18 cellular contexts compared by ENCODE assay signal in the genomic region with DNA sequence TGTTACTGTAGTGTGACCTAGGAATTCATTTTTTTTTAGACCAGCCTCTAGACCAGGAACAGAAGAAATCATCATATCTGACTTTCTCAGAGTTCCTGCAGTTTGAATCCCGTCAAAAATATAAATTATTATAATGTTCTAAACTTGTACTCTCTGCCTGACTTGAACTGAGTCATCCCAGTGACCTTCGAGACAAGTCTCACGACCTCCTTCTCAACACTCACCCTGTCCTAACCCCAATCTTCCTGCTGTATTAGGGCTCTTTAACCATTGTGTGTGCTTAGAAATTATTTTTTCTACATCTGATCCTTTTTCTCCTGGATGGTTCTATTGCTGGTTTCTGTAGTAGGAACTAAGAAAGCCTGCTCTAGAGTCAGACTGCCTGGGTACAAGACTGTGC. TPM values are rescaled to one million over a fixed set of nuclear protein-coding genes. Genes with fewer than 3 reads are reported as not detected.
DNase-seq lines count a peak whose midpoint lies in the region; ATAC-seq and TF ChIP-seq lines count a peak whose summit lies in the region.
"Had no signal": no experiment of that assay in that cellular context is flagged by ENCODE, and none has a peak within 500 bp of the region (broad histone marks: within the 10 kb centered on the region; RNA-seq: fewer than 3 reads in every experiment).

No MANE protein-coding gene starts in this region.

- H3K56ac ChIP-seq in H9 (ENCODE audit: insufficient read length, low read depth, low read length), result no peak overlapping the region

- no peak overlapping the region for H3K4me3 ChIP-seq in left ventricle myocardium inferior
- no peak overlapping the region for H3K4me3 ChIP-seq in fibroblast of lung (replicated peaks in 1 of 4; ENCODE audit: control extremely low read depth in 1 of 4, insufficient read depth in 1 of 4, low read depth in 3 of 4, low read length in 4 of 4)
- H3K4me3 ChIP-seq in mesenchymal stem cell (ENCODE audit: insufficient read depth in 1 of 2, low read depth in 1 of 2, low read length in 2 of 2), result no peak overlapping the region
- H3K4me3 ChIP-seq in upper lobe of left lung, result no peak overlapping the region
- no peak overlapping the region for H3K4me3 ChIP-seq in WERI-Rb-1 (ENCODE audit: low read depth, low read length)
- H3K4me3 ChIP-seq: BLaER1 treated with 17β-estradiol and CSF1 and Interleukin-3, amounts not matched to agents 10 nM and 100 nM; GM12878; GM23338 had no signal

- ATAC-seq in Right ventricle myocardium inferior, result no peak
- no peak for ATAC-seq in upper lobe of left lung (ENCODE audit: low FRiP score in 2 of 2)
- ATAC-seq: GM12878 had no signal

- H3K27ac ChIP-seq in left ventricle myocardium inferior (replicated peaks), result peak overlapping the region; percentile 73
- peak overlapping the region; percentile 18 for H3K27ac ChIP-seq in fibroblast of lung (ENCODE audit: insufficient read depth, low read length)
- H3K27ac ChIP-seq in mesenchymal stem cell (ENCODE audit: low read length, poor library complexity, severe bottlenecking), result no peak overlapping the region
- peak overlapping the region; percentile 65 to 84 (median 68) for H3K27ac ChIP-seq in upper lobe of left lung
- no peak overlapping the region for H3K27ac ChIP-seq in WERI-Rb-1
- no peak overlapping the region for H3K27ac ChIP-seq in H9 (ENCODE audit: insufficient read length, low read depth, low read length)
- H3K27ac ChIP-seq: BLaER1 treated with 17β-estradiol and CSF1 and Interleukin-3, amounts not matched to agents 10 nM and 100 nM had no signal

- H3K4me2 ChIP-seq in fibroblast of lung (ENCODE audit: extremely low read depth, insufficient read depth, low read length) (no peak overlapping the region), mesenchymal stem cell (ENCODE audit: low read length, poor library complexity, severe bottlenecking) (no peak overlapping the region), H9 (ENCODE audit: insufficient read depth, insufficient read length, low read length) (no peak overlapping the region)
- H3K4me2 ChIP-seq: BLaER1 treated with 17β-estradiol and CSF1 and Interleukin-3, amounts not matched to agents 10 nM and 100 nM; GM23338 had no signal

- H3K23ac ChIP-seq in mesenchymal stem cell (ENCODE audit: low read length in 2 of 2) (no peak overlapping the region), H9 (ENCODE audit: insufficient read length, low read depth, low read length) (no peak overlapping the region)

- no peak for TF ChIP-seq POLR2A in upper lobe of left lung (IDR thresholded peaks at IDR 0.05)

- peaks cover 87% of the 10 kb centered on the region for H3K4me1 ChIP-seq in left ventricle myocardium inferior
- H3K4me1 ChIP-seq in fibroblast of lung (ENCODE audit: control insufficient read depth, extremely low read depth, insufficient read depth, low read length), result no peaks in the 10 kb centered on the region
- H3K4me1 ChIP-seq in mesenchymal stem cell (ENCODE audit: control insufficient read depth, insufficient read depth, low read depth, low read length), result peaks cover 2% of the 10 kb centered on the region
- peaks cover 63 to 81% (median 71%) of the 10 kb centered on the region in 4 donors for H3K4me1 ChIP-seq in upper lobe of left lung
- H3K4me1 ChIP-seq in H9 (ENCODE audit: insufficient read depth, low read length), result no peaks in the 10 kb centered on the region
- H3K4me1 ChIP-seq: BLaER1 treated with 17β-estradiol and CSF1 and Interleukin-3, amounts not matched to agents 10 nM and 100 nM had no signal

- H3K9me3 ChIP-seq in left ventricle myocardium inferior (replicated peaks) (no peaks in the 10 kb centered on the region), fibroblast of lung (ENCODE audit: control insufficient read depth, insufficient read depth, low read depth, low read length) (no peaks in the 10 kb centered on the region), mesenchymal stem cell (ENCODE audit: control insufficient read depth, low read length) (no peaks in the 10 kb centered on the region), upper lobe of left lung (no peaks in the 10 kb centered on the region), WERI-Rb-1 (ENCODE audit: severe bottlenecking) (no peaks in the 10 kb centered on the region), H9 (ENCODE audit: control insufficient read depth, low read depth, low read length) (no peaks in the 10 kb centered on the region)
- H3K9me3 ChIP-seq: BLaER1 treated with 17β-estradiol and CSF1 and Interleukin-3, amounts not matched to agents 10 nM and 100 nM had no signal

- H2BK12ac ChIP-seq in mesenchymal stem cell (ENCODE audit: low read length in 2 of 2), result no peak overlapping the region
- no peak overlapping the region for H2BK12ac ChIP-seq in H9 (ENCODE audit: insufficient read length, low read depth, low read length)

- H3K9me3 Mint-ChIP-seq in H9, result no peaks in the 10 kb centered on the region; a peak in 1 of 5 replicates
- H3K9me3 Mint-ChIP-seq: GM23338 had no signal

- H2BK15ac ChIP-seq in mesenchymal stem cell (ENCODE audit: low read depth, poor library complexity, severe bottlenecking) (no peak overlapping the region), H9 (ENCODE audit: low read depth, low read length) (no peak overlapping the region)

- H3T11ph ChIP-seq in H9 (ENCODE audit: low read length), result no peak overlapping the region

- H3K4ac ChIP-seq in mesenchymal stem cell (ENCODE audit: low read depth in 1 of 2, low read length in 2 of 2) (no peak overlapping the region), H9 (ENCODE audit: low read depth, low read length) (no peak overlapping the region)

- WGBS in mesenchymal stem cell, result no CpG with 5 or more reads among the region's 3 CpGs
- 30 to 48% methylated on average over 3 of the region's 3 CpGs for WGBS in upper lobe of left lung, 2 donors
- WGBS in H9 (ENCODE audit: extremely low coverage, insufficient read length, low lambda C conversion rate), result no CpG with 5 or more reads among the region's 3 CpGs

- H3K36me3 Mint-ChIP-seq in H9 (ENCODE audit: insufficient read depth in 1 of 3, low read depth in 3 of 3), result no peaks in the 10 kb centered on the region; a peak in 1 of 7 replicates
- H3K36me3 Mint-ChIP-seq: CD4-positive, CD25-positive, alpha-beta regulatory T cell had no signal

- H4K91ac ChIP-seq in mesenchymal stem cell (ENCODE audit: low read length) (no peak overlapping the region), H9 (ENCODE audit: insufficient read length, low read depth, low read length) (no peak overlapping the region)

- no peak overlapping the region for H2BK5ac ChIP-seq in mesenchymal stem cell (ENCODE audit: low read depth, low read length, poor library complexity, severe bottlenecking)
- no peak overlapping the region for H2BK5ac ChIP-seq in H9 (ENCODE audit: insufficient read length, low read length)

- H3K23me2 ChIP-seq in H9 (ENCODE audit: insufficient read length, low read depth, low read length, poor library complexity, severe bottlenecking), result no peaks in the 10 kb centered on the region

- H2BK120ac ChIP-seq in mesenchymal stem cell (ENCODE audit: low read depth, low read length) (no peak overlapping the region), H9 (ENCODE audit: low read depth, low read length, poor library complexity, severe bottlenecking) (no peak overlapping the region)

- no peak for DNase-seq in left ventricle myocardium inferior
- no peak for DNase-seq in Right ventricle myocardium inferior (ENCODE audit: missing footprints)
- DNase-seq in fibroblast of lung (ENCODE audit: low read depth in 2 of 2), result peak in 1 of 2 donors; percentile 30
- DNase-seq in mesenchymal stem cell, result peak; percentile 14
- DNase-seq in upper lobe of left lung, result no peak
- no peak for DNase-seq in NCI-H1417 (lab: John Stamatoyannopoulos, UW)
- no peak for DNase-seq in WERI-Rb-1
- no peak for DNase-seq in H9
- DNase-seq: 8988T; Calu3; CD4-positive, CD25-positive, alpha-beta regulatory T cell; DMS 273 treated with DMSO at 0.1 percent for 48 hours; H7 had no signal

- no peak overlapping the region for H3K4me3 Mint-ChIP-seq in H9
- H3K4me3 Mint-ChIP-seq: CD4-positive, CD25-positive, alpha-beta regulatory T cell; GM23338 had no signal

- H4K5ac ChIP-seq in H9 (ENCODE audit: insufficient read length, low read depth, low read length), result no peak overlapping the region

- peaks cover 17% of the 10 kb centered on the region for H3K27me3 ChIP-seq in left ventricle myocardium inferior (ENCODE audit: low read depth)
- no peaks in the 10 kb centered on the region for H3K27me3 ChIP-seq in fibroblast of lung (ENCODE audit: control insufficient read depth, insufficient read depth, low read length)
- H3K27me3 ChIP-seq in mesenchymal stem cell (ENCODE audit: control insufficient read depth in 1 of 2, insufficient read depth in 1 of 2, low read length in 2 of 2), result peaks cover 0 to 26% of the 10 kb centered on the region in 2 experiments
- no peaks in the 10 kb centered on the region for H3K27me3 ChIP-seq in upper lobe of left lung
- H3K27me3 ChIP-seq in WERI-Rb-1 (ENCODE audit: insufficient read depth, low read depth, severe bottlenecking), result no peaks in the 10 kb centered on the region
- no peaks in the 10 kb centered on the region for H3K27me3 ChIP-seq in H9 (ENCODE audit: insufficient read depth, low read length)
- H3K27me3 ChIP-seq: BLaER1 treated with 17β-estradiol and CSF1 and Interleukin-3, amounts not matched to agents 10 nM and 100 nM had no signal

- no peak overlapping the region for H2BK20ac ChIP-seq in H9 (ENCODE audit: low read depth, low read length, poor library complexity, severe bottlenecking)

- no peaks in the 10 kb centered on the region for H4K20me1 ChIP-seq in fibroblast of lung (ENCODE audit: control insufficient read depth, extremely low read depth, insufficient read depth, low read length)
- H4K20me1 ChIP-seq in H9 (ENCODE audit: control insufficient read depth, insufficient read depth, insufficient read length), result no peaks in the 10 kb centered on the region
- H4K20me1 ChIP-seq: BLaER1 treated with 17β-estradiol and CSF1 and Interleukin-3, amounts not matched to agents 10 nM and 100 nM had no signal

- H2AK5ac ChIP-seq in mesenchymal stem cell (ENCODE audit: low read length, severe bottlenecking) (no peak overlapping the region), H9 (ENCODE audit: insufficient read length, low read length) (no peak overlapping the region)

- no peak overlapping the region for H3K27ac Mint-ChIP-seq in H9
- H3K27ac Mint-ChIP-seq: CD4-positive, CD25-positive, alpha-beta regulatory T cell; GM23338 had no signal

- no peak overlapping the region for H3K9ac ChIP-seq in fibroblast of lung (ENCODE audit: insufficient read depth, low read length)
- H3K9ac ChIP-seq in mesenchymal stem cell (ENCODE audit: low read length), result no peak overlapping the region
- no peak overlapping the region for H3K9ac ChIP-seq in H9 (ENCODE audit: extremely low read depth, insufficient read length, low read length)
- H3K9ac ChIP-seq: BLaER1 treated with 17β-estradiol and CSF1 and Interleukin-3, amounts not matched to agents 10 nM and 100 nM had no signal

- H3K79me2 ChIP-seq in fibroblast of lung (ENCODE audit: control insufficient read depth, insufficient read depth, low read length) (no peaks in the 10 kb centered on the region), H9 (ENCODE audit: insufficient read depth, low read length) (no peaks in the 10 kb centered on the region)

- no peak for TF ChIP-seq CTCF in left ventricle myocardium inferior (IDR thresholded peaks at IDR 0.05; ENCODE audit: borderline replicate concordance)
- no peak for TF ChIP-seq CTCF in fibroblast of lung (conservative IDR thresholded peaks at IDR 0.05 in 1 of 2, IDR thresholded peaks at IDR 0.05 in 1 of 2; ENCODE audit: low read depth in 1 of 2, low read length in 2 of 2)
- TF ChIP-seq CTCF in upper lobe of left lung (IDR thresholded peaks at IDR 0.05), result no peak
- no peak for TF ChIP-seq CTCF in WERI-Rb-1 (IDR thresholded peaks at IDR 0.05; ENCODE audit: low read depth, low read length)
- no peak for TF ChIP-seq CTCF in H9 (conservative IDR thresholded peaks at IDR 0.05)

- H2AFZ ChIP-seq in fibroblast of lung (ENCODE audit: low read length) (no peak overlapping the region), mesenchymal stem cell (ENCODE audit: low read depth, low read length) (no peak overlapping the region), H9 (ENCODE audit: low read length) (no peak overlapping the region)
- H2AFZ ChIP-seq: GM23338 had no signal

- TF ChIP-seq EP300 in upper lobe of left lung (IDR thresholded peaks at IDR 0.05), result no peak

- H3K27me3 Mint-ChIP-seq in H9 (ENCODE audit: low read depth), result peaks cover 2% of the 10 kb centered on the region
- H3K27me3 Mint-ChIP-seq: CD4-positive, CD25-positive, alpha-beta regulatory T cell had no signal

- H3K18ac ChIP-seq in mesenchymal stem cell (ENCODE audit: low read depth in 1 of 2, low read length in 2 of 2) (no peak overlapping the region), H9 (ENCODE audit: insufficient read length, low read depth, low read length) (no peak overlapping the region)

- intact Hi-C loops in left ventricle myocardium inferior (cut with micrococcal nuclease), result no loop called here
- intact Hi-C loops in Right ventricle myocardium inferior (cut with DNase I), result no loop called here

- H3K4me1 Mint-ChIP-seq in H9, result peaks cover 15 to 18% of the 10 kb centered on the region in 2 experiments
- H3K4me1 Mint-ChIP-seq: CD4-positive, CD25-positive, alpha-beta regulatory T cell had no signal

- H4K8ac ChIP-seq in mesenchymal stem cell (ENCODE audit: low read length) (no peak overlapping the region), H9 (replicated peaks; ENCODE audit: insufficient read length, low read depth, low read length) (no peak overlapping the region)

- H3K36me3 ChIP-seq in left ventricle myocardium inferior (no peaks in the 10 kb centered on the region), fibroblast of lung (ENCODE audit: control insufficient read depth, insufficient read depth, low read length) (no peaks in the 10 kb centered on the region), mesenchymal stem cell (ENCODE audit: control insufficient read depth in 1 of 2, insufficient read depth in 2 of 2, low read depth in 1 of 2, low read length in 2 of 2) (no peaks in the 10 kb centered on the region), upper lobe of left lung (peaks cover 0 to 55% (median 18%) of the 10 kb centered on the region in 4 donors), WERI-Rb-1 (no peaks in the 10 kb centered on the region)
- H3K36me3 ChIP-seq: BLaER1 treated with 17β-estradiol and CSF1 and Interleukin-3, amounts not matched to agents 10 nM and 100 nM had no signal

- H3K79me1 ChIP-seq in mesenchymal stem cell (replicated peaks; ENCODE audit: low read length, poor library complexity, severe bottlenecking) (no peaks in the 10 kb centered on the region), H9 (ENCODE audit: insufficient read depth, low read depth, low read length, poor library complexity, severe bottlenecking) (no peaks in the 10 kb centered on the region)

- H3K14ac ChIP-seq in mesenchymal stem cell (ENCODE audit: low read length in 2 of 2), result no peak overlapping the region
- no peak overlapping the region for H3K14ac ChIP-seq in H9 (ENCODE audit: insufficient read depth, low read length)

RNA-seq across cellular contexts. Expression of a gene that starts 21.5 kb away (rescaled TPM):
- total RNA-seq in left ventricle myocardium inferior (42.1 TPM), Right ventricle myocardium inferior (48.0 TPM), fibroblast of lung (under 0.01 and 0.26 TPM in 2 replicates), upper lobe of left lung (100 to 1,000 TPM; 107 to 352 (median 215) TPM), H9 (2021) (not detected in 2 replicates)
- polyA plus RNA-seq in fibroblast of lung, result 0.11 and 19.3 TPM in 2 replicates
- polyA plus RNA-seq in fibroblast of lung (2012), result 0.10 and 14.8 TPM in 2 replicates
- 0.44 and 12.3 TPM in 2 replicates for polyA minus RNA-seq in fibroblast of lung (ENCODE audit: low replicate concordance)
- polyA plus RNA-seq in mesenchymal stem cell (2013, experiment 1 of 2), result 0.52 TPM
- 0.58 TPM for polyA plus RNA-seq in mesenchymal stem cell (2013, experiment 2 of 2)
- total RNA-seq: CD4-positive, CD25-positive, alpha-beta regulatory T cell; G401; GM23338; HT-29 had no signal
- polyA plus RNA-seq: CD4-positive, CD25-positive, alpha-beta regulatory T cell; GM23338 had no signal

Comparison
In these comparisons a context has a peak if more than half of its experiments do, and no peak if none do; other contexts are left out.
1. H3K27ac ChIP-seq: peak in left ventricle myocardium inferior (single experiment), fibroblast of lung (single experiment) and upper lobe of left lung (4 of 4); none in mesenchymal stem cell (single experiment), WERI-Rb-1 (single experiment) and H9 (single experiment).
2. RNA of a gene that starts 21.5 kb away (total RNA-seq): 107 to 352 TPM in upper lobe of left lung, 48.0 TPM in Right ventricle myocardium inferior (single experiment) and 42.1 TPM in left ventricle myocardium inferior (single experiment); under 0.01 to 0.26 TPM in fibroblast of lung and not detected in H9; every median in the first group is over 10 times any median in the second.